ENCODE assay signal across 20 cellular contexts in the genomic region with DNA sequence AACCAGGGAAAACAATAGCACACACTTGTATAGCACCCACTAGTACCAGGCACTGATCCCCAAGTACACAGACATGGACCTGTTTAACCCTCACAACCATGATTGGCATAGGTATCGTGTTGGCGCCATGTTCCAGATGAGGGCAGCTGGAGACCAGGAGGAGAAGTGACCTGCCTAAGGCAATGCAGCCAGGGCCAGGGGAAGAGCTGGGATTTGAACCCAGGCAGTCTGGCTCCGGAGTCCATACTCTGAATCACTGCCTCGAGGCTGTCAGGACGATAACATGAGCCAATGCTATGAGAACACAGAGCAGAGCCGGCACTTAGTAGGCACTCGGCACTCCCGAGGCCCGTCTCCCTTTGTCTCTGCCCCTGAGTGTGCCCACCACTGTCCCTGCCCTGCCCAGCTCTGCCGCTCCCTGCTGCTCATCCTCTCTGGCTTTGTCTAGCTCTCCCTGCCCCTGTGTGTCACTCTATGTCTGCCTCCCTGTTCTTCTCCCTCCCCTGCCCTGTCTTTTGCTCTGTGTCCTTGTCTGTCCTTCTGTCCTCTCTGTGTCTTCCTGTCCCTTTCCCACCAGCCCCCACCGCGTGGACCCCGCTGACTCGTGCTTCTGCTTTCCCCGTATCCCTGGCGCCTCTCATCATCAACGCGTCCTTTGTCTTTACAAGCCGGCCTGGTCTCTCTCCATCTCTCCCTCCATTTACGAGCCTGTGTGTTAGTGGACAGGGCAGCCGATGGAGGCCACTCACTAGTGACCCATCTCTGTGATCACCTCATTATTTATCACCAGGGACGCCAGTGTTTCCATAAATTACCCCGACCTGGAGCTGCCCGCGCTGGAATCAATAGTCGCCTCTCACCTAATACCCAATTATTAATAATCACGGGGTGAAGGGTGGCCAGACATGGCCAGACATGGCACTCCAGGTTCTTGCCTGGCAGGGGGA.
"Had no signal": no experiment of that assay in that cellular context is flagged by ENCODE, and none has a peak within 500 bp of the region (broad histone marks: within the 10 kb centered on the region; RNA-seq: fewer than 3 reads in every experiment).

No MANE protein-coding gene starts in this region.

- H3K4me3 Mint-ChIP-seq: activated B cell treated with CpG ODN at 0.5 μM for 24 hours; activated CD4-positive, alpha-beta T cell treated with anti-CD3 and anti-CD28 coated beads for 36 hours; activated naive CD4-positive, alpha-beta T cell treated with anti-CD3 and anti-CD28 coated beads, Interleukin-2, amount 10 ng/mL, durations not matched to agents 7 days and 5 days; activated T-cell treated with anti-CD3 and anti-CD28 coated beads, Interleukin-2, amount 50 U/mL, for 72 hours; memory B cell had no signal

- H3K36me3 ChIP-seq: right atrium auricular region, thyroid gland, upper lobe of right lung had no signal

- H3K9me3 ChIP-seq: mucosa of descending colon, psoas muscle, right atrium auricular region, thyroid gland, upper lobe of right lung had no signal

- H3K27ac ChIP-seq: coronary artery, foreskin keratinocyte, psoas muscle, right atrium auricular region, thyroid gland, upper lobe of right lung had no signal

- DNase-seq: activated B cell treated with CpG ODN at 0.5 μM for 24 hours; activated CD4-positive, alpha-beta T cell treated with anti-CD3 and anti-CD28 coated beads for 36 hours; activated CD4-positive, alpha-beta T cell treated with anti-CD3 and anti-CD28 coated beads, Interleukin-2, amount 50 U/mL, for 4 hours; activated effector memory CD4-positive, alpha-beta T cell treated with Interleukin-2 at 50 U/mL for 16 hours; activated naive CD4-positive, alpha-beta T cell treated with anti-CD3 and anti-CD28 coated beads, Interleukin-2, amount 10 ng/mL, durations not matched to agents 7 days and 5 days; activated T-cell treated with anti-CD3 and anti-CD28 coated beads, Interleukin-2, amount 50 U/mL, for 72 hours; erythroblast; foreskin keratinocyte; hippocampal formation; left cardiac atrium; mucosa of descending colon; psoas muscle; stimulated activated CD4-positive, alpha-beta T cell treated with anti-CD3 and anti-CD28 coated beads, Interleukin-4, amount 100 ng/mL, for 24 hours; stimulated activated naive CD4-positive, alpha-beta T cell treated with Interleukin-2 at 50 U/mL for 16 hours; T1000; thyroid gland; upper lobe of right lung had no signal

- H3K4me1 ChIP-seq: foreskin keratinocyte, psoas muscle, upper lobe of right lung had no signal

- H3K4me3 ChIP-seq: coronary artery, mucosa of descending colon, psoas muscle, right atrium auricular region, thyroid gland, upper lobe of right lung had no signal

- H3K9me3 Mint-ChIP-seq: activated B cell treated with CpG ODN at 0.5 μM for 24 hours; activated naive CD4-positive, alpha-beta T cell treated with anti-CD3 and anti-CD28 coated beads, Interleukin-2, amount 10 ng/mL, durations not matched to agents 7 days and 5 days; activated T-cell treated with anti-CD3 and anti-CD28 coated beads, Interleukin-2, amount 50 U/mL, for 72 hours; memory B cell had no signal

- H3K36me3 Mint-ChIP-seq: activated naive CD4-positive, alpha-beta T cell treated with anti-CD3 and anti-CD28 coated beads, Interleukin-2, amount 10 ng/mL, durations not matched to agents 7 days and 5 days; memory B cell had no signal

- H3K4me1 Mint-ChIP-seq: activated CD4-positive, alpha-beta T cell treated with anti-CD3 and anti-CD28 coated beads for 36 hours; activated naive CD4-positive, alpha-beta T cell treated with anti-CD3 and anti-CD28 coated beads, Interleukin-2, amount 10 ng/mL, durations not matched to agents 7 days and 5 days had no signal

- H3K27ac Mint-ChIP-seq: activated B cell treated with CpG ODN at 0.5 μM for 24 hours; activated CD4-positive, alpha-beta T cell treated with anti-CD3 and anti-CD28 coated beads for 36 hours; activated naive CD4-positive, alpha-beta T cell treated with anti-CD3 and anti-CD28 coated beads, Interleukin-2, amount 10 ng/mL, durations not matched to agents 7 days and 5 days; activated T-cell treated with anti-CD3 and anti-CD28 coated beads, Interleukin-2, amount 50 U/mL, for 72 hours; memory B cell had no signal
